In the genomic region with DNA sequence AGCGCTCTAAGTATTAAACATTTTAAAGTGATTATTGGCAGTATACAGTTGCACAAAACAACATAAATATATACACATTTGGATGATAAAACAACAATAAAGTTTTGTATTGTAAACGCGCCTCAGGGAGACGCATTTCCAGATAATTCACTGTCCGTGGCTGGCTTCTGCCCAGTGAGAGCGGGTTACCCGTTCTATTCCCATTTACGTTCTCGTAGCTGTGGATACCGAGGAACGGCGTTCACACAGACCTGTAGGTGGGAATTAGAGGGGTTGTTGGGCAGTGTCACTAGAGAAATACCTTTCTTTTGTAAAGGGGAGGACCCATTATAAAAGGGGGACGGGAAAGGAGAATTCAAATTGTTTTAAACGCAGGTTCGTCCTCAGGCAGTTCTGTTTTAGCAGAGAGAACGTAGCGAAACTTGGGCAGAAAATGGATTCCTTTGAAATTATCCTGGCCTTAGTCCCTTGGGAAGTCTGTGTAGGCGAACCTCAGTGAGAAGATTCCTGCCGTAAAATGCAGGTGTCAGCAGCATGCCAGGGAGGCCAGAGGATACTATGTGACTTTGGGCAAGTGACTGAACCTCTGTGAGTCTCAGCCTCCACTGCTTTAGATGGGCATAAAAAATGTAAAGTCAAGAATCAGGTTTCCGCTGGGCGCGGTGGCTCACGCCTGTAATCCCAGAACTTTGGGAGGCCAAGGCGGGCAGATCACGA, we compare ENCODE assay signal across 1 cellular context.
TF ChIP-seq lines count a peak whose summit lies in the region.

No MANE protein-coding gene starts in this region.

TF ChIP-seq in GM12878, 131 proteins besides CTCF, POLR2A, EP300 and RAD21:
- TF ChIP-seq ASH2L (IDR thresholded peaks at IDR 0.05; ENCODE audit: borderline replicate concordance, low read depth) (no peak), CBFB (IDR thresholded peaks at IDR 0.05; ENCODE audit: low read depth) (no peak), STAT3 (IDR thresholded peaks at IDR 0.05; ENCODE audit: low read depth, low read length) (no peak), EGR1 (IDR thresholded peaks at IDR 0.05; ENCODE audit: borderline replicate concordance in 1 of 2, low read depth in 2 of 2, low read length in 2 of 2) (no peak), SMAD5 (IDR thresholded peaks at IDR 0.05; ENCODE audit: low read depth) (no peak), PAX8 (IDR thresholded peaks at IDR 0.05) (no peak)
- TF ChIP-seq, protein P1, sequence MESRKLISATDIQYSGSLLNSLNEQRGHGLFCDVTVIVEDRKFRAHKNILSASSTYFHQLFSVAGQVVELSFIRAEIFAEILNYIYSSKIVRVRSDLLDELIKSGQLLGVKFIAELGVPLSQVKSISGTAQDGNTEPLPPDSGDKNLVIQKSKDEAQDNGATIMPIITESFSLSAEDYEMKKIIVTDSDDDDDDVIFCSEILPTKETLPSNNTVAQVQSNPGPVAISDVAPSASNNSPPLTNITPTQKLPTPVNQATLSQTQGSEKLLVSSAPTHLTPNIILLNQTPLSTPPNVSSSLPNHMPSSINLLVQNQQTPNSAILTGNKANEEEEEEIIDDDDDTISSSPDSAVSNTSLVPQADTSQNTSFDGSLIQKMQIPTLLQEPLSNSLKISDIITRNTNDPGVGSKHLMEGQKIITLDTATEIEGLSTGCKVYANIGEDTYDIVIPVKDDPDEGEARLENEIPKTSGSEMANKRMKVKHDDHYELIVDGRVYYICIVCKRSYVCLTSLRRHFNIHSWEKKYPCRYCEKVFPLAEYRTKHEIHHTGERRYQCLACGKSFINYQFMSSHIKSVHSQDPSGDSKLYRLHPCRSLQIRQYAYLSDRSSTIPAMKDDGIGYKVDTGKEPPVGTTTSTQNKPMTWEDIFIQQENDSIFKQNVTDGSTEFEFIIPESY (IDR thresholded peaks at IDR 0.05), result no peak
- TF ChIP-seq, protein P2, sequence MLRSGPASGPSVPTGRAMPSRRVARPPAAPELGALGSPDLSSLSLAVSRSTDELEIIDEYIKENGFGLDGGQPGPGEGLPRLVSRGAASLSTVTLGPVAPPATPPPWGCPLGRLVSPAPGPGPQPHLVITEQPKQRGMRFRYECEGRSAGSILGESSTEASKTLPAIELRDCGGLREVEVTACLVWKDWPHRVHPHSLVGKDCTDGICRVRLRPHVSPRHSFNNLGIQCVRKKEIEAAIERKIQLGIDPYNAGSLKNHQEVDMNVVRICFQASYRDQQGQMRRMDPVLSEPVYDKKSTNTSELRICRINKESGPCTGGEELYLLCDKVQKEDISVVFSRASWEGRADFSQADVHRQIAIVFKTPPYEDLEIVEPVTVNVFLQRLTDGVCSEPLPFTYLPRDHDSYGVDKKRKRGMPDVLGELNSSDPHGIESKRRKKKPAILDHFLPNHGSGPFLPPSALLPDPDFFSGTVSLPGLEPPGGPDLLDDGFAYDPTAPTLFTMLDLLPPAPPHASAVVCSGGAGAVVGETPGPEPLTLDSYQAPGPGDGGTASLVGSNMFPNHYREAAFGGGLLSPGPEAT (IDR thresholded peaks at IDR 0.05; ENCODE audit: low read depth), result no peak
- TF ChIP-seq, protein P3, sequence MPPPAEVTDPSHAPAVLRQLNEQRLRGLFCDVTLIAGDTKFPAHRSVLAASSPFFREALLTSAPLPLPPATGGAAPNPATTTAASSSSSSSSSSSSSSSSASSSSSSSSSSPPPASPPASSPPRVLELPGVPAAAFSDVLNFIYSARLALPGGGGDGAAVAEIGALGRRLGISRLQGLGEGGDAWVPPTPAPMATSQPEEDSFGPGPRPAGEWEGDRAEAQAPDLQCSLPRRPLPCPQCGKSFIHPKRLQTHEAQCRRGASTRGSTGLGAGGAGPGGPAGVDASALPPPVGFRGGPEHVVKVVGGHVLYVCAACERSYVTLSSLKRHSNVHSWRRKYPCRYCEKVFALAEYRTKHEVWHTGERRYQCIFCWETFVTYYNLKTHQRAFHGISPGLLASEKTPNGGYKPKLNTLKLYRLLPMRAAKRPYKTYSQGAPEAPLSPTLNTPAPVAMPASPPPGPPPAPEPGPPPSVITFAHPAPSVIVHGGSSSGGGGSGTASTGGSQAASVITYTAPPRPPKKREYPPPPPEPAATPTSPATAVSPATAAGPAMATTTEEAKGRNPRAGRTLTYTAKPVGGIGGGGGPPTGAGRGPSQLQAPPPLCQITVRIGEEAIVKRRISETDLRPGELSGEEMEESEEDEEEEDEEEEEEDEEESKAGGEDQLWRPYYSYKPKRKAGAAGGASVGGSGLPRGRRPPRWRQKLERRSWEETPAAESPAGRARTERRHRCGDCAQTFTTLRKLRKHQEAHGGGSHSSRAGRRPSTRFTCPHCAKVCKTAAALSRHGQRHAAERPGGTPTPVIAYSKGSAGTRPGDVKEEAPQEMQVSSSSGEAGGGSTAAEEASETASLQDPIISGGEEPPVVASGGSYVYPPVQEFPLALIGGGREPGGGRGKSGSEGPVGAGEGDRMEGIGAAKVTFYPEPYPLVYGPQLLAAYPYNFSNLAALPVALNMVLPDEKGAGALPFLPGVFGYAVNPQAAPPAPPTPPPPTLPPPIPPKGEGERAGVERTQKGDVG (CRISPR knock-in tag; IDR thresholded peaks at IDR 0.05), result no peak
